1 cellular context compared by ENCODE assay signal in genomic region chr7:106071999-106072714, GRCh38.
TF ChIP-seq lines count a peak whose summit lies in the region.

No MANE protein-coding gene starts in this region.

TF ChIP-seq in K562, 482 proteins besides CTCF, POLR2A, EP300 and RAD21 (continued from another document and continues in another):
- TF ChIP-seq, protein P1, sequence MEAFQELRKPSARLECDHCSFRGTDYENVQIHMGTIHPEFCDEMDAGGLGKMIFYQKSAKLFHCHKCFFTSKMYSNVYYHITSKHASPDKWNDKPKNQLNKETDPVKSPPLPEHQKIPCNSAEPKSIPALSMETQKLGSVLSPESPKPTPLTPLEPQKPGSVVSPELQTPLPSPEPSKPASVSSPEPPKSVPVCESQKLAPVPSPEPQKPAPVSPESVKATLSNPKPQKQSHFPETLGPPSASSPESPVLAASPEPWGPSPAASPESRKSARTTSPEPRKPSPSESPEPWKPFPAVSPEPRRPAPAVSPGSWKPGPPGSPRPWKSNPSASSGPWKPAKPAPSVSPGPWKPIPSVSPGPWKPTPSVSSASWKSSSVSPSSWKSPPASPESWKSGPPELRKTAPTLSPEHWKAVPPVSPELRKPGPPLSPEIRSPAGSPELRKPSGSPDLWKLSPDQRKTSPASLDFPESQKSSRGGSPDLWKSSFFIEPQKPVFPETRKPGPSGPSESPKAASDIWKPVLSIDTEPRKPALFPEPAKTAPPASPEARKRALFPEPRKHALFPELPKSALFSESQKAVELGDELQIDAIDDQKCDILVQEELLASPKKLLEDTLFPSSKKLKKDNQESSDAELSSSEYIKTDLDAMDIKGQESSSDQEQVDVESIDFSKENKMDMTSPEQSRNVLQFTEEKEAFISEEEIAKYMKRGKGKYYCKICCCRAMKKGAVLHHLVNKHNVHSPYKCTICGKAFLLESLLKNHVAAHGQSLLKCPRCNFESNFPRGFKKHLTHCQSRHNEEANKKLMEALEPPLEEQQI (IDR thresholded peaks at IDR 0.05), result peak; percentile 69; the same call in 1 of the 2 replicates
- TF ChIP-seq, protein P2, sequence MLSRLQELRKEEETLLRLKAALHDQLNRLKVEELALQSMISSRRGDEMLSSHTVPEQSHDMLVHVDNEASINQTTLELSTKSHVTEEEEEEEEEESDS (CRISPR knock-in tag; IDR thresholded peaks at IDR 0.05), result no peak
- TF ChIP-seq MTF1 (CRISPR knock-in tag; IDR thresholded peaks at IDR 0.05; ENCODE audit: borderline replicate concordance) (no peak), MCM3 (IDR thresholded peaks at IDR 0.05) (no peak), CBX5 (IDR thresholded peaks at IDR 0.05; ENCODE audit: borderline replicate concordance, low read depth) (no peak), ZNF445 (CRISPR knock-in tag; IDR thresholded peaks at IDR 0.05; ENCODE audit: low read depth) (no peak), ZNF253 (CRISPR knock-in tag; conservative IDR thresholded peaks at IDR 0.05) (no peak), ZBTB40 (IDR thresholded peaks at IDR 0.05) (no peak; the same call in 1 of the 2 replicates), ZBTB40 (CRISPR knock-in tag; IDR thresholded peaks at IDR 0.05) (no peak), ZBTB26 (CRISPR knock-in tag; IDR thresholded peaks at IDR 0.05) (no peak), PHTF2 (CRISPR knock-in tag; IDR thresholded peaks at IDR 0.05) (no peak), EHMT2 (IDR thresholded peaks at IDR 0.05) (no peak), ZNF133 (CRISPR knock-in tag; IDR thresholded peaks at IDR 0.05) (no peak), RBM25 (IDR thresholded peaks at IDR 0.05; ENCODE audit: low read depth, low read length, severe bottlenecking) (no peak), E2F4 (CRISPR knock-in tag; IDR thresholded peaks at IDR 0.05; ENCODE audit: low read depth) (no peak), SPI1 (IDR thresholded peaks at IDR 0.05; ENCODE audit: borderline replicate concordance, low read depth, low read length) (no peak), CHD7 (IDR thresholded peaks at IDR 0.05; ENCODE audit: low read depth, low read length) (no peak), ZNF57 (CRISPR knock-in tag; IDR thresholded peaks at IDR 0.05) (no peak), ZZZ3 (IDR thresholded peaks at IDR 0.05) (no peak)
- TF ChIP-seq, protein P3, sequence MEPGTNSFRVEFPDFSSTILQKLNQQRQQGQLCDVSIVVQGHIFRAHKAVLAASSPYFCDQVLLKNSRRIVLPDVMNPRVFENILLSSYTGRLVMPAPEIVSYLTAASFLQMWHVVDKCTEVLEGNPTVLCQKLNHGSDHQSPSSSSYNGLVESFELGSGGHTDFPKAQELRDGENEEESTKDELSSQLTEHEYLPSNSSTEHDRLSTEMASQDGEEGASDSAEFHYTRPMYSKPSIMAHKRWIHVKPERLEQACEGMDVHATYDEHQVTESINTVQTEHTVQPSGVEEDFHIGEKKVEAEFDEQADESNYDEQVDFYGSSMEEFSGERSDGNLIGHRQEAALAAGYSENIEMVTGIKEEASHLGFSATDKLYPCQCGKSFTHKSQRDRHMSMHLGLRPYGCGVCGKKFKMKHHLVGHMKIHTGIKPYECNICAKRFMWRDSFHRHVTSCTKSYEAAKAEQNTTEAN (CRISPR knock-in tag; IDR thresholded peaks at IDR 0.05), result no peak
- TF ChIP-seq, protein P4, sequence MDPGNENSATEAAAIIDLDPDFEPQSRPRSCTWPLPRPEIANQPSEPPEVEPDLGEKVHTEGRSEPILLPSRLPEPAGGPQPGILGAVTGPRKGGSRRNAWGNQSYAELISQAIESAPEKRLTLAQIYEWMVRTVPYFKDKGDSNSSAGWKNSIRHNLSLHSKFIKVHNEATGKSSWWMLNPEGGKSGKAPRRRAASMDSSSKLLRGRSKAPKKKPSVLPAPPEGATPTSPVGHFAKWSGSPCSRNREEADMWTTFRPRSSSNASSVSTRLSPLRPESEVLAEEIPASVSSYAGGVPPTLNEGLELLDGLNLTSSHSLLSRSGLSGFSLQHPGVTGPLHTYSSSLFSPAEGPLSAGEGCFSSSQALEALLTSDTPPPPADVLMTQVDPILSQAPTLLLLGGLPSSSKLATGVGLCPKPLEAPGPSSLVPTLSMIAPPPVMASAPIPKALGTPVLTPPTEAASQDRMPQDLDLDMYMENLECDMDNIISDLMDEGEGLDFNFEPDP (CRISPR knock-in tag; IDR thresholded peaks at IDR 0.05), result no peak
